Comparison of ENCODE assay signal across 12 cellular contexts in the genomic region with DNA sequence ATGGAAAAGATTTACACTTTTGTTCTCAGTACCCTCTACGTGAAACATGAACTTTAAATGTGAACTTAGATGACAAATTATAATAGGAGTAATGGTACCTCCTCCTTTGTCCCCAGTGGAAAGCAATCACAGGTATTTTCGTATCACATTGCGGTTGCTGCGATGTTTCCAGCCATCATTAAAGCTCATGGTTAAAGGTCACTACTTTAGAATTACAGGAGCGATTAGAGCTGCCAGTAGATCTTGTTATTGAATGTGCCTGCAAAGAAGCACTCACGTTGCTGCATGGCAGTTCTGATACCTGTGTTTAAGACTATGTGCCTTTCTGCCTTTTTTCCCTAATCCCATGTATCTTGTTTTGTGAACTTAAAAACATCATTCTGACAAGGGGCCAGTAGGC.
DNase-seq lines count a peak whose midpoint lies in the region; ATAC-seq, FAIRE-seq and TF ChIP-seq lines count a peak whose summit lies in the region.
"Had no signal": no experiment of that assay in that cellular context is flagged by ENCODE, and none has a peak within 500 bp of the region (broad histone marks: within the 10 kb centered on the region; RNA-seq: fewer than 3 reads in every experiment).

No MANE protein-coding gene starts in this region.

- H3K4me1 ChIP-seq in small intestine (ENCODE audit: control insufficient read depth in 2 of 2, insufficient read depth in 1 of 2, low read depth in 1 of 2, low read length in 1 of 2) = peaks cover 4 to 5% of the 10 kb centered on the region in 2 donors

- H3K27me3 ChIP-seq in small intestine (ENCODE audit: control insufficient read depth in 2 of 2, insufficient read depth in 2 of 2, low read length in 2 of 2) = no peaks in the 10 kb centered on the region

- ATAC-seq in activated T-helper 17 cell treated with anti-CD3 and anti-CD28 coated beads, Interleukin-2, amount 50 U/mL, for 72 hours (replicated peaks) = no peak
- ATAC-seq in HG03025 (IDR thresholded peaks at IDR 0.05; ENCODE audit: low FRiP score, unreplicated experiment) (no peak), GM21737 (IDR thresholded peaks at IDR 0.05; ENCODE audit: unreplicated experiment) (no peak)

- peak overlapping the region; percentile 8 for H3K27ac Mint-ChIP-seq in activated T-helper 17 cell treated with anti-CD3 and anti-CD28 coated beads, Interleukin-2, amount 50 U/mL, for 72 hours

- FAIRE-seq in small intestine (lab: Jason Lieb, UNC) = no peak
- FAIRE-seq: H54 had no signal

- H3K4me3 ChIP-seq in small intestine (ENCODE audit: low read depth in 1 of 2, low read length in 2 of 2) (no peak overlapping the region), foreskin fibroblast (ENCODE audit: low read depth in 1 of 2, low read length in 2 of 2) (no peak overlapping the region)
- H3K4me3 ChIP-seq: PC-9 had no signal

- no peaks in the 10 kb centered on the region for H3K36me3 ChIP-seq in small intestine (ENCODE audit: control insufficient read depth in 2 of 2, insufficient read depth in 2 of 2, low read length in 2 of 2)

- H3K9me3 Mint-ChIP-seq in activated T-helper 17 cell treated with anti-CD3 and anti-CD28 coated beads, Interleukin-2, amount 50 U/mL, for 72 hours = no peaks in the 10 kb centered on the region

- DNase-seq in NCI-H2227 (lab: John Stamatoyannopoulos, UW; ENCODE audit: unreplicated experiment) = peak; percentile 30
- no peak for DNase-seq in NCI-H2227 treated with DMSO at 0.1 percent for 48 hours (lab: John Stamatoyannopoulos, UW)
- peak; percentile 83 for DNase-seq in NCI-H2107 treated with DMSO at 0.1 percent for 48 hours (lab: John Stamatoyannopoulos, UW; ENCODE audit: unreplicated experiment)
- peak; percentile 86 for DNase-seq in small intestine
- no peak for DNase-seq in foreskin fibroblast
- DNase-seq: KG1, NCI-H1048, PC-9 had no signal

- H3K36me3 Mint-ChIP-seq in activated T-helper 17 cell treated with anti-CD3 and anti-CD28 coated beads, Interleukin-2, amount 50 U/mL, for 72 hours (ENCODE audit: low read depth) = no peaks in the 10 kb centered on the region

- H3K9me3 ChIP-seq in small intestine (ENCODE audit: control insufficient read depth, low read depth) = no peaks in the 10 kb centered on the region

- peaks cover 5% of the 10 kb centered on the region for H3K4me1 Mint-ChIP-seq in activated T-helper 17 cell treated with anti-CD3 and anti-CD28 coated beads, Interleukin-2, amount 50 U/mL, for 72 hours

- H3K27me3 Mint-ChIP-seq in activated T-helper 17 cell treated with anti-CD3 and anti-CD28 coated beads, Interleukin-2, amount 50 U/mL, for 72 hours = no peaks in the 10 kb centered on the region

- no peak overlapping the region for H3K27ac ChIP-seq in small intestine (ENCODE audit: low read depth in 1 of 2, low read length in 1 of 2)
- H3K27ac ChIP-seq: PC-9 had no signal

- TF ChIP-seq CTCF in foreskin fibroblast (IDR thresholded peaks at IDR 0.05; ENCODE audit: low read depth, low read length) = no peak

- no peak overlapping the region for H3K4me3 Mint-ChIP-seq in activated T-helper 17 cell treated with anti-CD3 and anti-CD28 coated beads, Interleukin-2, amount 50 U/mL, for 72 hours

- WGBS in small intestine, 3 donors = 12 to 63% (median 38%) methylated on average over 6 of the region's 6 CpGs

Comparison
In these comparisons a context has a peak if more than half of its experiments do, and no peak if none do; other contexts are left out.
1. DNase-seq: peak in NCI-H2227 (single experiment), NCI-H2107 treated with DMSO at 0.1 percent for 48 hours (single experiment) and small intestine (single experiment); none in NCI-H2227 treated with DMSO at 0.1 percent for 48 hours (single experiment) and foreskin fibroblast (0 of 2).